In the genomic region with DNA sequence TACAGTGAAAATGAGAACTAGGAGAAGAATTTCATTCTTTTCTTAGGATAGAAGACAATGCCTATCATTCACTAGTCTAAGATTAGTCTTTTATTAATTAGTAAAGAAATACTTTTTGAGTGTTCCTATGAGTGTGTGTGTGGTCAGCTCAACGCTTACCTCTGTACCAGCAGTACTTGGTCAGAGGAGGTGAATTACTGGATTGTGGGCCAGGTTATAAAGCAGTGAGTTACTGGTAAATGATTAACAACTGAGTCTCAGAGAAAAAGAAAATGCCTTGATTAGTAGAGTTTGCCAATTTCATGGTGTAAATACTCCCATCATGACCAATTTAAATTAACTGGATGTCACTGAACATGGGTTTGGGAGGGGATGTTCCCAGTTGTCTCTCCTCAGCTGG, we compare ENCODE assay signal across 36 cellular contexts.
"Had no signal": no experiment of that assay in that cellular context is flagged by ENCODE, and none has a peak within 500 bp of the region (broad histone marks: within the 10 kb centered on the region; RNA-seq: fewer than 3 reads in every experiment).

No MANE protein-coding gene starts in this region.

- H3K4me1 ChIP-seq: adrenal gland, body of pancreas, breast epithelium had no signal

- ATAC-seq: activated CD4-positive, alpha-beta T cell treated with anti-CD3 and anti-CD28 coated beads for 36 hours; activated CD4-positive, CD25-positive, alpha-beta regulatory T cell treated with anti-CD3 and anti-CD28 coated beads, Interleukin-2, amount 50 U/mL, for 24 hours; activated naive CD4-positive, alpha-beta T cell treated with anti-CD3 and anti-CD28 coated beads, Interleukin-2, amount 50 U/mL, for 72 hours; activated T-cell treated with anti-CD3 and anti-CD28 coated beads, Interleukin-2, amount 50 U/mL, for 4 hours; activated T-cell treated with anti-CD3 and anti-CD28 coated beads, Interleukin-2, amount 50 U/mL, for 72 hours; activated T-helper 17 cell treated with anti-CD3 and anti-CD28 coated beads, Interleukin-2, amount 50 U/mL, for 72 hours; body of pancreas; WTC11 had no signal

- DNase-seq: activated CD4-positive, alpha-beta memory T cell treated with anti-CD3 and anti-CD28 coated beads, Interleukin-2, amount 10 ng/mL, durations not matched to agents 7 days and 5 days; activated CD4-positive, alpha-beta T cell treated with anti-CD3 and anti-CD28 coated beads for 1 hour; activated CD4-positive, alpha-beta T cell treated with anti-CD3 and anti-CD28 coated beads for 36 hours; activated CD4-positive, alpha-beta T cell treated with anti-CD3 and anti-CD28 coated beads for 48 hours; activated CD4-positive, alpha-beta T cell treated with anti-CD3 and anti-CD28 coated beads, Interleukin-2, amount 10 ng/mL, durations not matched to agents 7 days and 5 days; activated CD4-positive, alpha-beta T cell treated with anti-CD3 and anti-CD28 coated beads, Interleukin-2, amount 50 U/mL, for 48 hours; activated CD4-positive, CD25-positive, alpha-beta regulatory T cell; activated CD8-positive, alpha-beta memory T cell treated with anti-CD3 and anti-CD28 coated beads, Interleukin-2, amount 50 U/mL, for 4 hours; activated effector memory CD4-positive, alpha-beta T cell treated with anti-CD3 and anti-CD28 coated beads, Interleukin-2, amount 50 U/mL, for 16 hours; activated gamma-delta T cell treated with Interleukin-2 at 50 U/mL for 16 hours; activated naive CD4-positive, alpha-beta T cell; activated naive CD4-positive, alpha-beta T cell treated with anti-CD3 and anti-CD28 coated beads for 36 hours; activated naive CD4-positive, alpha-beta T cell treated with anti-CD3 and anti-CD28 coated beads, Interleukin-2, amount 50 U/mL, for 16 hours; activated naive CD8-positive, alpha-beta T cell treated with anti-CD3 and anti-CD28 coated beads for 36 hours; activated T-cell treated with anti-CD3 and anti-CD28 coated beads for 4 hours; activated T-cell treated with anti-CD3 and anti-CD28 coated beads, Interleukin-2, amount 50 U/mL, for 1 hour; activated T-cell treated with anti-CD3 and anti-CD28 coated beads, Interleukin-2, amount 50 U/mL, for 4 hours; activated T-cell treated with anti-CD3 and anti-CD28 coated beads, Interleukin-2, amount 50 U/mL, for 72 hours; adrenal gland; amniotic stem cell; aorta; body of pancreas; brain microvascular endothelial cell; central memory CD4-positive, alpha-beta T cell; T-helper 1 cell; T-helper 2 cell; T-helper 9 cell; WERI-Rb-1 had no signal

- H3K27ac ChIP-seq: adrenal gland, body of pancreas, brain microvascular endothelial cell, breast epithelium, WERI-Rb-1 had no signal

- H3K4me3 Mint-ChIP-seq: activated CD4-positive, alpha-beta memory T cell treated with anti-CD3 and anti-CD28 coated beads, Interleukin-2, amount 10 ng/mL, durations not matched to agents 7 days and 5 days; activated CD4-positive, alpha-beta T cell treated with anti-CD3 and anti-CD28 coated beads for 36 hours; activated CD4-positive, alpha-beta T cell treated with anti-CD3 and anti-CD28 coated beads, Interleukin-2, amount 10 ng/mL, durations not matched to agents 7 days and 5 days; activated naive CD4-positive, alpha-beta T cell treated with anti-CD3 and anti-CD28 coated beads for 36 hours; activated naive CD8-positive, alpha-beta T cell treated with anti-CD3 and anti-CD28 coated beads for 36 hours; activated T-cell treated with anti-CD3 and anti-CD28 coated beads, Interleukin-2, amount 50 U/mL, for 4 hours; activated T-cell treated with anti-CD3 and anti-CD28 coated beads, Interleukin-2, amount 50 U/mL, for 72 hours; activated T-helper 1 cell treated with anti-CD3 and anti-CD28 coated beads, Interleukin-12 subunit alpha, Interleukin-12 subunit beta, Interleukin-2, Interleukin-4 antibody, amounts not matched to agents 30 ng/mL and 10 ng/mL and 1 ng/mL, durations not matched to agents 14 hours and 24 hours and 36 hours; activated T-helper 17 cell treated with anti-CD3 and anti-CD28 coated beads, Interleukin-2, amount 50 U/mL, for 72 hours; T-helper 1 cell treated with Interleukin-12 subunit alpha and Interleukin-12 subunit beta and Interleukin-4 antibody, amounts not matched to agents 30 μg/mL and 1 μg/mL, for 36 hours; T-helper 2 cell treated with Interferon-gamma antibody and Interleukin-4, amounts not matched to agents 5 μg/mL and 100 μg/mL, for 36 hours; WTC11 had no signal

- H3K27me3 Mint-ChIP-seq: activated CD4-positive, alpha-beta memory T cell treated with anti-CD3 and anti-CD28 coated beads, Interleukin-2, amount 10 ng/mL, durations not matched to agents 7 days and 5 days; activated CD4-positive, alpha-beta T cell treated with anti-CD3 and anti-CD28 coated beads for 36 hours; activated CD4-positive, alpha-beta T cell treated with anti-CD3 and anti-CD28 coated beads, Interleukin-2, amount 10 ng/mL, durations not matched to agents 7 days and 5 days; activated naive CD8-positive, alpha-beta T cell treated with anti-CD3 and anti-CD28 coated beads for 36 hours; activated T-helper 17 cell treated with anti-CD3 and anti-CD28 coated beads, Interleukin-2, amount 50 U/mL, for 72 hours had no signal

- H3K27me3 ChIP-seq: adrenal gland, body of pancreas, brain microvascular endothelial cell, breast epithelium had no signal

- H3K4me3 ChIP-seq: adrenal gland, body of pancreas, breast epithelium had no signal

- H3K36me3 Mint-ChIP-seq: activated naive CD8-positive, alpha-beta T cell treated with anti-CD3 and anti-CD28 coated beads for 36 hours had no signal

- H3K9me3 Mint-ChIP-seq: activated CD4-positive, alpha-beta memory T cell treated with anti-CD3 and anti-CD28 coated beads, Interleukin-2, amount 10 ng/mL, durations not matched to agents 7 days and 5 days had no signal

- H3K4me1 Mint-ChIP-seq: activated CD4-positive, alpha-beta memory T cell treated with anti-CD3 and anti-CD28 coated beads, Interleukin-2, amount 10 ng/mL, durations not matched to agents 7 days and 5 days; activated CD4-positive, alpha-beta T cell treated with anti-CD3 and anti-CD28 coated beads for 36 hours; activated CD4-positive, alpha-beta T cell treated with anti-CD3 and anti-CD28 coated beads, Interleukin-2, amount 10 ng/mL, durations not matched to agents 7 days and 5 days; activated naive CD8-positive, alpha-beta T cell treated with anti-CD3 and anti-CD28 coated beads for 36 hours; activated T-helper 17 cell treated with anti-CD3 and anti-CD28 coated beads, Interleukin-2, amount 50 U/mL, for 72 hours had no signal

- H3K9me3 ChIP-seq: adrenal gland, body of pancreas had no signal

- H3K27ac Mint-ChIP-seq: activated CD4-positive, alpha-beta memory T cell treated with anti-CD3 and anti-CD28 coated beads, Interleukin-2, amount 10 ng/mL, durations not matched to agents 7 days and 5 days; activated CD4-positive, alpha-beta T cell treated with anti-CD3 and anti-CD28 coated beads for 36 hours; activated CD4-positive, alpha-beta T cell treated with anti-CD3 and anti-CD28 coated beads, Interleukin-2, amount 10 ng/mL, durations not matched to agents 7 days and 5 days; activated naive CD4-positive, alpha-beta T cell treated with anti-CD3 and anti-CD28 coated beads for 36 hours; activated naive CD4-positive, alpha-beta T cell treated with anti-CD3 and anti-CD28 coated beads, Interleukin-2, amount 50 U/mL, for 72 hours; activated naive CD8-positive, alpha-beta T cell treated with anti-CD3 and anti-CD28 coated beads for 36 hours; activated T-cell treated with anti-CD3 and anti-CD28 coated beads, Interleukin-2, amount 50 U/mL, for 72 hours; activated T-helper 1 cell treated with anti-CD3 and anti-CD28 coated beads, Interleukin-12 subunit alpha, Interleukin-12 subunit beta, Interleukin-2, Interleukin-4 antibody, amounts not matched to agents 30 ng/mL and 10 ng/mL and 1 ng/mL, durations not matched to agents 14 hours and 24 hours and 36 hours; activated T-helper 17 cell treated with anti-CD3 and anti-CD28 coated beads, Interleukin-2, amount 50 U/mL, for 72 hours; T-helper 1 cell treated with Interleukin-12 subunit alpha and Interleukin-12 subunit beta and Interleukin-4 antibody, amounts not matched to agents 30 μg/mL and 1 μg/mL, for 36 hours; T-helper 2 cell treated with Interferon-gamma antibody and Interleukin-4, amounts not matched to agents 5 μg/mL and 100 μg/mL, for 36 hours; WTC11 had no signal

- H3K36me3 ChIP-seq: adrenal gland, brain microvascular endothelial cell, breast epithelium, WERI-Rb-1 had no signal
